ENCODE assay signal across 11 cellular contexts in genomic region chr19:7924651-7925170, GRCh38. TPM values are rescaled to one million over a fixed set of nuclear protein-coding genes. Genes with fewer than 3 reads are reported as not detected.
A peak's percentile ranks its signal among the peaks of the same experiment; 100 is the strongest.
DNase-seq lines count a peak whose midpoint lies in the region; ATAC-seq and TF ChIP-seq lines count a peak whose summit lies in the region.
"Had no signal": no experiment of that assay in that cellular context is flagged by ENCODE, and none has a peak within 500 bp of the region (broad histone marks: within the 10 kb centered on the region; RNA-seq: fewer than 3 reads in every experiment).

No MANE protein-coding gene starts in this region.

- no peaks in the 10 kb centered on the region for H3K9me3 ChIP-seq in IMR-90 (ENCODE audit: control insufficient read depth, insufficient read depth, low read length)
- no peaks in the 10 kb centered on the region for H3K9me3 ChIP-seq in transverse colon
- no peaks in the 10 kb centered on the region for H3K9me3 ChIP-seq in MG63
- H3K9me3 ChIP-seq: colonic mucosa had no signal

- H3K4me2 ChIP-seq in IMR-90 (ENCODE audit: low read depth, low read length) = no peak overlapping the region
- no peak overlapping the region for H3K4me2 ChIP-seq in mesendoderm (ENCODE audit: low read length)

- no peak for DNase-seq in IMR-90
- DNase-seq in MCF 10A (ENCODE audit: unreplicated experiment) = no peak
- no peak for DNase-seq in mesendoderm
- DNase-seq in transverse colon = no peak
- no peak for DNase-seq in MG63
- no peak for DNase-seq in NCI-H446 treated with DMSO at 0.1 percent for 48 hours (lab: John Stamatoyannopoulos, UW)

- H2AK9ac ChIP-seq in IMR-90 (replicated peaks; ENCODE audit: low read depth, low read length, poor library complexity) = peak overlapping the region; percentile 77

- intact Hi-C loops in IMR-90 (cut with micrococcal nuclease) (no loop called here), MCF 10A (cut with micrococcal nuclease) (loop anchor here (5.0 kb wide), 1 partner anchor 57 kb away; no protein-coding TSS in a partner anchor), transverse colon (cut with DNase I; ENCODE audit: low total_unique reads) (no loop called here)

- H3K18ac ChIP-seq in IMR-90 (ENCODE audit: low read depth, low read length) = no peak overlapping the region
- H3K18ac ChIP-seq in mesendoderm (ENCODE audit: low read length) = no peak overlapping the region

- no peaks in the 10 kb centered on the region for H3K27me3 ChIP-seq in IMR-90 (ENCODE audit: control insufficient read depth, insufficient read depth, low read length)
- no peaks in the 10 kb centered on the region for H3K27me3 ChIP-seq in mesendoderm (ENCODE audit: insufficient read depth, low read length, poor library complexity)
- peaks cover under 1% of the 10 kb centered on the region for H3K27me3 ChIP-seq in transverse colon
- no peaks in the 10 kb centered on the region for H3K27me3 ChIP-seq in MG63
- H3K27me3 ChIP-seq: colonic mucosa had no signal

- H2BK5ac ChIP-seq in IMR-90 (ENCODE audit: low read depth, low read length, poor library complexity, severe bottlenecking) (no peak overlapping the region), mesendoderm (ENCODE audit: low read length) (no peak overlapping the region)

- H3K36me3 Mint-ChIP-seq in MCF 10A (ENCODE audit: insufficient read depth, unreplicated experiment) = peaks cover 51% of the 10 kb centered on the region

- no peak for ATAC-seq in IMR-90 (ENCODE audit: low read depth)
- ATAC-seq in HG03342 (IDR thresholded peaks at IDR 0.05; ENCODE audit: unreplicated experiment) = no peak

- H3K4me3 ChIP-seq in IMR-90 (ENCODE audit: insufficient read depth, low read depth, low read length) (no peak overlapping the region), mesendoderm (ENCODE audit: low read length) (no peak overlapping the region), transverse colon (peak overlapping the region; percentile 29 to 57 (median 49)), MG63 (no peak overlapping the region; the same call in 1 of the 2 replicates)

- no peaks in the 10 kb centered on the region for H3K27me3 Mint-ChIP-seq in MCF 10A (ENCODE audit: insufficient read depth, unreplicated experiment)
- H3K27me3 Mint-ChIP-seq: activated CD8-positive, alpha-beta memory T cell treated with anti-CD3 and anti-CD28 coated beads, Interleukin-2, amount 10 ng/mL, durations not matched to agents 7 days and 5 days had no signal

- 0 out of 2 replicates have a peak overlapping the region, but pooled peaks have one; percentile 22 for H2AK5ac ChIP-seq in IMR-90 (ENCODE audit: low read depth, low read length)
- H2AK5ac ChIP-seq in mesendoderm (ENCODE audit: low read length) = no peak overlapping the region

- peaks cover 26% of the 10 kb centered on the region for H4K20me1 ChIP-seq in IMR-90 (ENCODE audit: insufficient read depth, low read length)

- peak overlapping the region; percentile 71 for H3K4me3 Mint-ChIP-seq in MCF 10A (ENCODE audit: unreplicated experiment)

- no peak overlapping the region for H4K91ac ChIP-seq in IMR-90 (ENCODE audit: insufficient read depth, low read depth, low read length)

- no peaks in the 10 kb centered on the region for H3K9me3 Mint-ChIP-seq in MCF 10A (ENCODE audit: unreplicated experiment)
- H3K9me3 Mint-ChIP-seq: stimulated activated naive B cell treated with anti-CD40 and anti-IgM and Interleukin-4, amounts not matched to agents 10 μg/mL and 1 μg/mL and 100 μg/mL, for 72 hours had no signal

- H3K9me1 ChIP-seq in IMR-90 (ENCODE audit: insufficient read depth, low read length) = peaks cover 15% of the 10 kb centered on the region

- TF ChIP-seq RAD21 in IMR-90 (IDR thresholded peaks at IDR 0.05; ENCODE audit: low read length) = no peak

- no peak overlapping the region for H3K9ac ChIP-seq in IMR-90 (ENCODE audit: low read depth, low read length)
- peak overlapping the region; percentile 7 for H3K9ac ChIP-seq in mesendoderm (ENCODE audit: low read length)

- dilution Hi-C loops in IMR-90 (cut with HindIII; ENCODE audit: low sequenced_read_pairs, unreplicated experiment) = no loop called here

- H2BK15ac ChIP-seq in IMR-90 (ENCODE audit: low read depth, low read length) (no peak overlapping the region), mesendoderm (replicated peaks; ENCODE audit: low read depth) (no peak overlapping the region)

- H3K4ac ChIP-seq in IMR-90 (ENCODE audit: low read depth, low read length) (no peak overlapping the region), mesendoderm (ENCODE audit: low read depth, low read length) (peak overlapping the region; percentile 1)

- no peak overlapping the region for H3K27ac Mint-ChIP-seq in MCF 10A (ENCODE audit: low read depth, unreplicated experiment)
- H3K27ac Mint-ChIP-seq: activated CD8-positive, alpha-beta memory T cell treated with anti-CD3 and anti-CD28 coated beads, Interleukin-2, amount 10 ng/mL, durations not matched to agents 7 days and 5 days had no signal

- POLR2A ChIA-PET in IMR-90 (lab: Charles Lee; ENCODE audit: unreplicated experiment) (no interaction called here), MCF 10A (lab: Yijun Ruan, JAX) (interaction anchor here (0.8 kb wide), 1 partner anchor 295 kb away, joined by 3 read pairs; no protein-coding TSS in a partner anchor)

- CTCF ChIA-PET in IMR-90 (lab: Yijun Ruan, JAX) (no interaction called here), MCF 10A (lab: Yijun Ruan, JAX) (no interaction called here)

- peaks cover 7% of the 10 kb centered on the region; the same call in 1 of the 2 replicates for H3K36me3 ChIP-seq in IMR-90 (ENCODE audit: control insufficient read depth, insufficient read depth, low read length)
- no peaks in the 10 kb centered on the region for H3K36me3 ChIP-seq in mesendoderm (ENCODE audit: control insufficient read depth, insufficient read depth, low read length)
- peaks cover 0 to 10% (median 0%) of the 10 kb centered on the region in 4 donors for H3K36me3 ChIP-seq in transverse colon
- peaks cover 47% of the 10 kb centered on the region for H3K36me3 ChIP-seq in MG63
- H3K36me3 ChIP-seq: colonic mucosa had no signal

- 0 out of 4 replicates have a peak overlapping the region, but pooled peaks of 1 of the 2 experiments have one; percentile 29 for H4K8ac ChIP-seq in IMR-90 (ENCODE audit: low read depth in 2 of 2, low read length in 2 of 2)
- no peak overlapping the region for H4K8ac ChIP-seq in mesendoderm (ENCODE audit: low read depth, low read length)

- H2AFZ ChIP-seq in IMR-90 (replicated peaks; ENCODE audit: low read length, poor library complexity) = peak overlapping the region; percentile 89

- H3K14ac ChIP-seq in IMR-90 (replicated peaks; ENCODE audit: low read depth, low read length) = no peak overlapping the region

- H3K79me1 ChIP-seq in IMR-90 (ENCODE audit: low read depth in 1 of 2, low read length in 2 of 2) = peaks cover 2 to 28% of the 10 kb centered on the region in 2 experiments; a peak in 2 of 4 replicates
- H3K79me1 ChIP-seq in mesendoderm (ENCODE audit: low read length) = no peaks in the 10 kb centered on the region

- no peak for TF ChIP-seq POLR2A in IMR-90 (IDR thresholded peaks at IDR 0.05; ENCODE audit: low read depth, low read length)
- TF ChIP-seq POLR2A in transverse colon (IDR thresholded peaks at IDR 0.05) = no peak

- peaks cover 29% of the 10 kb centered on the region for H3K4me1 Mint-ChIP-seq in MCF 10A (ENCODE audit: insufficient read depth, unreplicated experiment)

- no peak overlapping the region for H4K5ac ChIP-seq in IMR-90 (ENCODE audit: low read depth, low read length)
- no peak overlapping the region for H4K5ac ChIP-seq in mesendoderm (ENCODE audit: low read length)

- WGBS in IMR-90 (ENCODE audit: extremely low coverage in 2 of 2, insufficient read length in 1 of 2), 2 experiments = 86% methylated on average over 12 of the region's 34 CpGs; no CpG with 5 or more reads in 1 of the 2 experiments
- WGBS in mesendoderm (ENCODE audit: extremely low coverage, insufficient coverage, low lambda C conversion rate) = no CpG with 5 or more reads among the region's 34 CpGs
- WGBS in transverse colon (ENCODE audit: low coverage in 1 of 2), 2 donors = 38 to 42% methylated on average over 8 to 33 of the region's 34 CpGs

- TF ChIP-seq EP300 in transverse colon (IDR thresholded peaks at IDR 0.05; ENCODE audit: low read depth) = no peak

- H3K4me1 ChIP-seq in IMR-90 (ENCODE audit: control insufficient read depth, insufficient read depth, low read length) (peaks cover 30% of the 10 kb centered on the region), mesendoderm (ENCODE audit: control insufficient read depth, low read depth, low read length) (peaks cover 2% of the 10 kb centered on the region), transverse colon (peaks cover 44 to 65% (median 53%) of the 10 kb centered on the region in 4 donors)

- TF ChIP-seq CTCF in IMR-90 (conservative IDR thresholded peaks at IDR 0.05; ENCODE audit: low read depth, low read length) (no peak), MCF 10A (IDR thresholded peaks at IDR 0.05; ENCODE audit: unreplicated experiment) (no peak), transverse colon (IDR thresholded peaks at IDR 0.05) (no peak)

- no peak overlapping the region for H3K23ac ChIP-seq in IMR-90 (ENCODE audit: low read depth, low read length)
- no peak overlapping the region for H3K23ac ChIP-seq in mesendoderm (ENCODE audit: low read length)

- H3K56ac ChIP-seq in IMR-90 (ENCODE audit: extremely low read depth, insufficient read depth, low read length) = no peak overlapping the region
- H3K56ac ChIP-seq in mesendoderm (ENCODE audit: low read length) = peak overlapping the region; percentile 6

- H3K27ac ChIP-seq in IMR-90 (ENCODE audit: insufficient read depth, low read length) = no peak overlapping the region
- no peak overlapping the region for H3K27ac ChIP-seq in mesendoderm (ENCODE audit: low read depth, low read length)
- peak overlapping the region; percentile 26 to 91 (median 83) for H3K27ac ChIP-seq in transverse colon
- H3K27ac ChIP-seq: colonic mucosa had no signal

- H3K79me2 ChIP-seq in mesendoderm (ENCODE audit: control insufficient read depth, insufficient read depth, low read length) = no peaks in the 10 kb centered on the region

- no peak overlapping the region for H2BK20ac ChIP-seq in IMR-90 (ENCODE audit: low read depth, low read length)

- BruUV-seq in IMR-90 (replicated peaks; lab: Mats Ljungman, UMichigan) (no TSS peak), MCF 10A (replicated peaks; lab: Mats Ljungman, UMichigan) (no TSS peak)

- no peak overlapping the region for H2BK120ac ChIP-seq in IMR-90 (ENCODE audit: low read depth, low read length)
- H2BK120ac ChIP-seq in mesendoderm (ENCODE audit: low read depth, low read length) = no peak overlapping the region

- in situ Hi-C loops in IMR-90 (cut with MboI; ENCODE audit: low sequenced_read_pairs) = no loop called here
- in situ Hi-C loops in transverse colon (cut with MboI; ENCODE audit: low pct_ligation_motif_present in 1 of 4, low pct_unique_long_range_greater_than_20kb in 1 of 4, low sequenced_read_pairs in 3 of 4) = no loop called here

RNA-seq across cellular contexts. Expression of gene CTXN1, which starts 1.2 kb away (rescaled TPM):
- total RNA-seq in IMR-90 (2012; rRNA removed) (0.36 and 0.56 TPM in 2 replicates), MCF 10A (2022) (4.0 and 5.2 TPM in 2 replicates), transverse colon (10 to 100 TPM in 1 of 4 donors, 1 to 10 TPM in 3; 2.9 to 29.7 (median 4.8) TPM)
- polyA plus RNA-seq in IMR-90 (2012; rRNA removed) = 7.4 and 12.8 TPM in 2 replicates
- polyA plus RNA-seq in IMR-90 (2012; cell fraction: cytosol; rRNA removed) = 8.1 and 17.5 TPM in 2 replicates
- 3.9 and 11.2 TPM in 2 replicates for polyA plus RNA-seq in IMR-90 (2012; cell fraction: nucleus; rRNA removed; ENCODE audit: low replicate concordance)
- polyA plus RNA-seq in mesendoderm (2013, experiment 1 of 2) = 46.4 TPM
- polyA plus RNA-seq in mesendoderm (2013, experiment 2 of 2) = 47.0 TPM
- total RNA-seq in MG63 (2014; rRNA removed; shearing (Covaris generic); ENCODE audit: low replicate concordance) = 8.5 and 16.2 TPM in 2 replicates

RNA-seq across cellular contexts. Expression of gene SNAPC2, which starts 4.6 kb away (rescaled TPM):
- total RNA-seq in IMR-90 (2012; rRNA removed) (12.5 TPM in 2 replicates), MCF 10A (2022) (24.1 and 27.1 TPM in 2 replicates), transverse colon (10 to 100 TPM; 11.4 to 35.9 (median 13.0) TPM)
- 29.2 and 34.9 TPM in 2 replicates for polyA plus RNA-seq in IMR-90 (2012; rRNA removed)
- 25.5 and 35.6 TPM in 2 replicates for polyA plus RNA-seq in IMR-90 (2012; cell fraction: cytosol; rRNA removed)
- 14.1 and 27.5 TPM in 2 replicates for polyA plus RNA-seq in IMR-90 (2012; cell fraction: nucleus; rRNA removed; ENCODE audit: low replicate concordance)
- 19.2 TPM for polyA plus RNA-seq in mesendoderm (2013, experiment 1 of 2)
- 18.9 TPM for polyA plus RNA-seq in mesendoderm (2013, experiment 2 of 2)
- 39.9 and 45.1 TPM in 2 replicates for total RNA-seq in MG63 (2014; rRNA removed; shearing (Covaris generic); ENCODE audit: low replicate concordance)

RNA-seq across cellular contexts. Expression of gene TGFBR3L, which starts 10.1 kb away (rescaled TPM):
- total RNA-seq in IMR-90 (2012; rRNA removed) (not detected in 2 replicates), MCF 10A (2022) (3.3 and 4.5 TPM in 2 replicates), transverse colon (1 to 10 TPM in 1 of 4 donors, not detected in 3; 1.4 TPM)
- 0.94 and 2.2 TPM in 2 replicates for polyA plus RNA-seq in IMR-90 (2012; rRNA removed)
- 3.5 and 4.4 TPM in 2 replicates for polyA plus RNA-seq in IMR-90 (2012; cell fraction: cytosol; rRNA removed)
- polyA plus RNA-seq in IMR-90 (2012; cell fraction: nucleus; rRNA removed; ENCODE audit: low replicate concordance) = 1.9 and 3.1 TPM in 2 replicates
- 0.69 TPM for polyA plus RNA-seq in mesendoderm (2013, experiment 1 of 2)
- 0.69 TPM for polyA plus RNA-seq in mesendoderm (2013, experiment 2 of 2)
- 0.46 TPM in 1 of 2 replicates, not detected in the other for total RNA-seq in MG63 (2014; rRNA removed; shearing (Covaris generic); ENCODE audit: low replicate concordance)
- total RNA-seq: colonic mucosa, SK-MEL-5 had no signal

RNA-seq across cellular contexts. Expression of gene TIMM44, which starts 18.8 kb away (rescaled TPM):
- total RNA-seq in IMR-90 (2012; rRNA removed) (37.6 and 43.0 TPM in 2 replicates), MCF 10A (2022) (91.3 and 142 TPM in 2 replicates), transverse colon (100 to 1,000 TPM in 1 of 4 donors, 10 to 100 TPM in 3; 59.7 to 102 (median 71.8) TPM)
- polyA plus RNA-seq in IMR-90 (2012; rRNA removed) = 52.3 and 65.3 TPM in 2 replicates
- 34.9 and 59.4 TPM in 2 replicates for polyA plus RNA-seq in IMR-90 (2012; cell fraction: cytosol; rRNA removed)
- 92.3 and 186 TPM in 2 replicates for polyA plus RNA-seq in IMR-90 (2012; cell fraction: nucleus; rRNA removed; ENCODE audit: low replicate concordance)
- polyA plus RNA-seq in mesendoderm (2013, experiment 1 of 2) = 97.4 TPM
- polyA plus RNA-seq in mesendoderm (2013, experiment 2 of 2) = 102 TPM
- total RNA-seq in MG63 (2014; rRNA removed; shearing (Covaris generic); ENCODE audit: low replicate concordance) = 132 and 210 TPM in 2 replicates

RNA-seq across cellular contexts. Expression of gene MAP2K7, which starts 21.0 kb away (rescaled TPM):
- total RNA-seq in IMR-90 (2012; rRNA removed) (3.9 and 4.1 TPM in 2 replicates), MCF 10A (2022) (30.5 and 36.3 TPM in 2 replicates), transverse colon (100 to 1,000 TPM in 1 of 4 donors, 10 to 100 TPM in 3; 11.9 to 125 (median 20.9) TPM)
- 15.6 TPM in 2 replicates for polyA plus RNA-seq in IMR-90 (2012; rRNA removed)
- polyA plus RNA-seq in IMR-90 (2012; cell fraction: cytosol; rRNA removed) = 4.4 and 11.5 TPM in 2 replicates
- 49.0 and 68.0 TPM in 2 replicates for polyA plus RNA-seq in IMR-90 (2012; cell fraction: nucleus; rRNA removed; ENCODE audit: low replicate concordance)
- polyA plus RNA-seq in mesendoderm (2013, experiment 1 of 2) = 27.9 TPM
- 27.3 TPM for polyA plus RNA-seq in mesendoderm (2013, experiment 2 of 2)
- 21.2 and 38.6 TPM in 2 replicates for total RNA-seq in MG63 (2014; rRNA removed; shearing (Covaris generic); ENCODE audit: low replicate concordance)

Comparison
In these comparisons a context has a peak if more than half of its experiments do, and no peak if none do; other contexts are left out.
1. H3K27ac ChIP-seq: peak in transverse colon (4 of 4); none in IMR-90 (single experiment) and mesendoderm (single experiment).
2. H3K4me3 ChIP-seq: peak in transverse colon (4 of 4); none in IMR-90 (single experiment), mesendoderm (single experiment) and MG63 (single experiment).